Comparison of ENCODE assay signal across 8 cellular contexts in the genomic region with DNA sequence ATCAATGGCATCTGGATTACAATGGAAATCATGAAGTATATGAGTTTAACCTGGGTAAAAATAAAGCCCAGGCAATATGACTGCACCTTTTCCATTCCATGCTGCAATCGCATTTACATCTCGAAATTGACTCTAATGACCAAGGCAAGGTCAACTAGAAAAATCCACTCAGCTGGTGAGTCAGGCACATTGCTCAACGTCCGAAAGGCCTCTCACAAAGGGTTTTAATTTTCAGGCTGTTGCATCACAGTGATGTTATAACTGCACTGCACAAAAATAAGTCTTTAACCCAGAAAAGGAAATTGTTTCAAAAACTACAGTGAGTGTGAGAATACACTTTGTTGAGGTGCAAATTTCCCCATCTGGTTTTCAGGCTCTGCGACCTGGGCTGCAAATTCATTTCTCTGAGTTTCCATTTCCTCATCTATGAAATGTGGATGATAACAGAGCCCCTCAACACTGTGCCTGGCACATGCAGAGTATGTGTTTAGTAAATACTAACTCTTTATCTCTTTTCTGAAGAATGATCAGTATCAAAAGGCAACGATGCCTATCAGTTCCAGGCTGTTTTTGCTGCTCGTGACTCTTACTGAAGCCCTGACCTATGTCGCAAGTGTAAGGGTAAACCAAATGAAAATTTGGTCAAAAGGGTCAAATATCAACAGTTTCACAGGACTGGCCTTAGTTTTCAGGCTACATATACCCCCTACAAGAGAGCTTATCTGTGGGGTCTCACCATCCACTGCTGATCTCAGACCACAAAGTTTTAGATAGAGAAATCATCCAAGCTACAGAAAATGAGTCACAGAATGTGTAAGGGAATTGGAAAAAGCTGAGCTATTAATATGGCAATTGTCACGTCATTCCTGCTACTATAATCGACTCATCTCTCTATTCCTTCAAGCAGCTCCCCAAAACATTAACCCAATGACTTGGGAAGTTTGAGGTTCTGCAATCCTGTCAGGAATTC. TPM values are rescaled to one million over a fixed set of nuclear protein-coding genes. Genes with fewer than 3 reads are reported as not detected.
DNase-seq lines count a peak whose midpoint lies in the region; ATAC-seq and TF ChIP-seq lines count a peak whose summit lies in the region.

No MANE protein-coding gene starts in this region.

- no peak for TF ChIP-seq CTCF in breast epithelium (IDR thresholded peaks at IDR 0.05)

- H3K36me3 ChIP-seq in breast epithelium = no peaks in the 10 kb centered on the region

- H3K4me1 ChIP-seq in breast epithelium = peaks cover 0 to 12% of the 10 kb centered on the region in 2 donors

- no peak for TF ChIP-seq POLR2A in breast epithelium (IDR thresholded peaks at IDR 0.05)

- DNase-seq in ELR (ENCODE audit: low read depth) (peak; percentile 96), NOMO-1 treated with dmso at 0.1 percent for 144 hours (lab: John Stamatoyannopoulos, UW; ENCODE audit: unreplicated experiment) (peak; percentile 60), breast epithelium (ENCODE audit: low spot score in 2 of 2) (peak in 1 of 2 donors; percentile 51), mucosa of gallbladder (ENCODE audit: low spot score) (peak; percentile 61), OCI-M2 (lab: John Stamatoyannopoulos, UW; ENCODE audit: unreplicated experiment) (no peak), hippocampal formation (lab: John Stamatoyannopoulos, UW) (no peak), cerebellum (ENCODE audit: low spot score) (no peak)

- intact Hi-C loops in breast epithelium (cut with DNase I; ENCODE audit: low total_unique reads) = loop anchor here (5.0 to 10.0 kb wide), 3 partner anchors 115 to 385 kb away; no protein-coding TSS in a partner anchor

- H3K27ac ChIP-seq in breast epithelium = peak overlapping the region; percentile 73 to 93

- H3K27me3 ChIP-seq in breast epithelium = no peaks in the 10 kb centered on the region

- no peaks in the 10 kb centered on the region for H3K9me3 ChIP-seq in breast epithelium

- peak overlapping the region in 2 of 3 donors; percentile 59 to 88 for H3K4me3 ChIP-seq in breast epithelium

- no peak for ATAC-seq in HG03175 (IDR thresholded peaks at IDR 0.05; ENCODE audit: unreplicated experiment)

RNA-seq across cellular contexts. Expression of gene NFIL3, which starts 4.1 kb away (rescaled TPM):
- total RNA-seq in breast epithelium (10 to 100 TPM; 65.1 to 87.2 (median 74.9) TPM), mucosa of gallbladder (16.4 TPM), cerebellum (24.6 TPM)

RNA-seq across cellular contexts. Expression of gene AUH, which starts 57.8 kb away (rescaled TPM):
- total RNA-seq in breast epithelium (10 to 100 TPM; 34.2 to 64.4 (median 50.8) TPM), mucosa of gallbladder (19.9 TPM), cerebellum (34.4 TPM)

Comparison
In these comparisons a context has a peak if more than half of its experiments do, and no peak if none do; other contexts are left out.
1. DNase-seq: peak in ELR (single experiment), NOMO-1 treated with dmso at 0.1 percent for 144 hours (single experiment) and mucosa of gallbladder (single experiment); none in OCI-M2 (single experiment), hippocampal formation (0 of 2) and cerebellum (single experiment).